ENCODE assay signal across 8 cellular contexts in the genomic region with DNA sequence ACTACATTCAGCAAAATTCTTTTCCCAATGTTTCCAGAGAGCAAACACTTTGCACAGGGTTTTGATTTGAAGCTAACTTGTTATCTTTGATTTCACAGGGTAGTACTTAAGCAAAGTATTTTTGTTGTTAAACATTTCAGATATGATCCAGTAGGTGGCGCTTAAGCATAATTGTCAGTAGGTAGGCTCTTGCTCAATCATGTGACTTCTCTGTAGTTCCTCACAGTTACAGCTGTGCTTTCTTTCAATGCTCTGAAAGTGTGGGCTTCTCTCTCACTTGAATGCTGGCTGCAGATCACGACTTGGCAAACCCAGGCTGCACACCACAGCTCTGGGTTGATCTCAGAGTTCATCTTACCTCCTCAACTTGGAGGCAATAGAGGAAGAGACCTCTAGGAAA.
DNase-seq lines count a peak whose midpoint lies in the region; ATAC-seq and TF ChIP-seq lines count a peak whose summit lies in the region.
"Had no signal": no experiment of that assay in that cellular context is flagged by ENCODE, and none has a peak within 500 bp of the region (broad histone marks: within the 10 kb centered on the region; RNA-seq: fewer than 3 reads in every experiment).

No MANE protein-coding gene starts in this region.

- H3K9ac ChIP-seq in NT2/D1 (ENCODE audit: insufficient read length, low read depth) = no peak overlapping the region

- no peaks in the 10 kb centered on the region for H3K27me3 ChIP-seq in NT2/D1 (ENCODE audit: insufficient read depth, insufficient read length)

- ATAC-seq in GM18508 (IDR thresholded peaks at IDR 0.05; ENCODE audit: insufficient read depth, unreplicated experiment) = peak; percentile 82
- peak; percentile 69 for ATAC-seq in HG02678 (IDR thresholded peaks at IDR 0.05; ENCODE audit: unreplicated experiment)
- no peak for ATAC-seq in HG03442 (IDR thresholded peaks at IDR 0.05; ENCODE audit: unreplicated experiment)
- no peak for ATAC-seq in HG03439 (IDR thresholded peaks at IDR 0.05; ENCODE audit: unreplicated experiment)

- no peak for TF ChIP-seq CTCF in fibroblast of the aortic adventitia (IDR thresholded peaks at IDR 0.05; ENCODE audit: insufficient read depth, low read length)

- no peaks in the 10 kb centered on the region for H3K4me1 ChIP-seq in NT2/D1 (ENCODE audit: insufficient read depth, insufficient read length)

- DNase-seq in NT2/D1 (ENCODE audit: low read depth, low spot score) (peak; percentile 38), fibroblast of the aortic adventitia (ENCODE audit: low read depth) (peak; percentile 1), DMS79 treated with DMSO at 0.1 percent for 48 hours (lab: John Stamatoyannopoulos, UW) (no peak)
- DNase-seq: activated B cell treated with CpG ODN at 0.5 μM for 24 hours had no signal

- no peaks in the 10 kb centered on the region for H3K36me3 ChIP-seq in NT2/D1 (ENCODE audit: insufficient read depth, insufficient read length, low read length)

- no peaks in the 10 kb centered on the region; the same call in 1 of the 2 replicates for H3K9me3 ChIP-seq in NT2/D1 (ENCODE audit: insufficient read depth, low read length)

- H3K4me3 ChIP-seq in NT2/D1 (ENCODE audit: insufficient read length, low read depth) (no peak overlapping the region), fibroblast of the aortic adventitia (ENCODE audit: low read depth, low read length) (no peak overlapping the region)

Comparison
In these comparisons a context has a peak if more than half of its experiments do, and no peak if none do; other contexts are left out.
1. ATAC-seq: peak in GM18508 (single experiment) and HG02678 (single experiment); none in HG03442 (single experiment) and HG03439 (single experiment).